In the genomic region with DNA sequence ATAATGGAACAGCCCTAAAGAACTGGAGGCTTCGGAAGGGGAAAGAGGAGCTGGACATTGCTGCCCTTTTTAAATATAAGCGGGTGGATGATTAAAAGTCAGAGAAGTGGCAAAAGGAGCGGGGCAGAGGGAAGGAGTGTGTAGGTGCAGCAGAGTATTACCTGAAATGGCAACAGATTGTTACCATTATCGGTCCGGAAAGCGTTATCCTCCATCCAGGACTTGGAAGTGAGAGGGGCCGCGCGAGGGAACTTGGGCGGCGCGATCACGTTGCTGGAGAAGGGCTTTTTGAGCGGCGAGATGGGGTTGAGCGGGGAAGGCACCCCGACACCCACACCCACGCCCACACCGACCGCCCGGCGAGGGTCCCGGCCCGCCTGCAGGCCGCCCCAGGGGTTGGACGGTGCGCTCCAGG, we compare ENCODE assay signal across 8 cellular contexts. TPM values are rescaled to one million over a fixed set of nuclear protein-coding genes. Genes with fewer than 3 reads are reported as not detected.
DNase-seq lines count a peak whose midpoint lies in the region; ATAC-seq and TF ChIP-seq lines count a peak whose summit lies in the region.

No MANE protein-coding gene starts in this region.

- no peaks in the 10 kb centered on the region for H3K9me3 ChIP-seq in thyroid gland

- H3K27ac ChIP-seq in thyroid gland = peak overlapping the region; percentile 81 to 95 (median 90)

- H3K36me3 ChIP-seq in thyroid gland = no peaks in the 10 kb centered on the region

- peaks cover 17% of the 10 kb centered on the region for H3K36me3 Mint-ChIP-seq in T-helper 2 cell treated with Interferon-gamma antibody and Interleukin-4, amounts not matched to agents 5 μg/mL and 100 μg/mL, for 36 hours (ENCODE audit: low read depth)
- H3K36me3 Mint-ChIP-seq in brain = peaks cover 38% of the 10 kb centered on the region

- intact Hi-C loops in lower leg skin (cut with DNase I; ENCODE audit: low total_unique reads) = no loop called here
- intact Hi-C loops in thyroid gland (cut with DNase I) = loop anchor here (5.0 kb wide), 1 partner anchor 53 kb away; a partner anchor contains a TSS

- peaks cover 12 to 23% of the 10 kb centered on the region in 2 donors for H3K4me1 ChIP-seq in thyroid gland

- ATAC-seq in GM21619 (IDR thresholded peaks at IDR 0.05; ENCODE audit: unreplicated experiment) = no peak

- H3K27me3 ChIP-seq in thyroid gland = no peaks in the 10 kb centered on the region

- H3K4me3 ChIP-seq in lower leg skin (ENCODE audit: low read depth, poor library complexity, severe bottlenecking) (peak overlapping the region; percentile 55), thyroid gland (replicated peaks in 1 of 3) (peak overlapping the region; percentile 31 to 68 (median 48))

- TF ChIP-seq CTCF in brain (conservative IDR thresholded peaks at IDR 0.05) (no peak), lower leg skin (IDR thresholded peaks at IDR 0.05) (no peak), thyroid gland (IDR thresholded peaks at IDR 0.05) (no peak)

- H3K27me3 Mint-ChIP-seq in T-helper 2 cell treated with Interferon-gamma antibody and Interleukin-4, amounts not matched to agents 5 μg/mL and 100 μg/mL, for 36 hours (ENCODE audit: low read depth) = peaks cover 48% of the 10 kb centered on the region
- H3K27me3 Mint-ChIP-seq in brain = peaks cover 20% of the 10 kb centered on the region

- no peaks in the 10 kb centered on the region for H3K9me3 Mint-ChIP-seq in T-helper 2 cell treated with Interferon-gamma antibody and Interleukin-4, amounts not matched to agents 5 μg/mL and 100 μg/mL, for 36 hours
- no peaks in the 10 kb centered on the region for H3K9me3 Mint-ChIP-seq in brain

- no peak overlapping the region for H3K27ac Mint-ChIP-seq in T-helper 2 cell treated with Interferon-gamma antibody and Interleukin-4, amounts not matched to agents 5 μg/mL and 100 μg/mL, for 36 hours
- peak overlapping the region; percentile 52 to 94 (median 77) for H3K27ac Mint-ChIP-seq in brain

- H3K4me3 Mint-ChIP-seq in T-helper 2 cell treated with Interferon-gamma antibody and Interleukin-4, amounts not matched to agents 5 μg/mL and 100 μg/mL, for 36 hours = peak overlapping the region; percentile 82
- peak overlapping the region; percentile 86 to 93 (median 92) for H3K4me3 Mint-ChIP-seq in brain

- DNase-seq in T-helper 2 cell treated with Interferon-gamma antibody and Interleukin-4, amounts not matched to agents 5 μg/mL and 100 μg/mL, for 36 hours (ENCODE audit: low spot score) = no peak
- no peak for DNase-seq in T-helper 2 cell
- DNase-seq in lower leg skin (ENCODE audit: low spot score in 2 of 2) = no peak
- peak in 1 of 2 donors; percentile 50 for DNase-seq in thyroid gland
- DNase-seq in NCI-H2196 (lab: John Stamatoyannopoulos, UW; ENCODE audit: unreplicated experiment) = no peak
- no peak for DNase-seq in NCI-H2081 treated with DMSO at 0.1 percent for 48 hours (lab: John Stamatoyannopoulos, UW)

- TF ChIP-seq POLR2A in lower leg skin (IDR thresholded peaks at IDR 0.05) (no peak), thyroid gland (IDR thresholded peaks at IDR 0.05) (no peak)

- peaks cover 15% of the 10 kb centered on the region for H3K4me1 Mint-ChIP-seq in T-helper 2 cell treated with Interferon-gamma antibody and Interleukin-4, amounts not matched to agents 5 μg/mL and 100 μg/mL, for 36 hours (ENCODE audit: low read depth)
- peaks cover 72% of the 10 kb centered on the region for H3K4me1 Mint-ChIP-seq in brain

- 18 to 24% methylated on average over 18 to 22 of the region's 27 CpGs for WGBS in lower leg skin, 2 donors
- WGBS in thyroid gland, 2 donors = 27 to 29% methylated on average over 22 to 27 of the region's 27 CpGs

RNA-seq across cellular contexts. Expression of a gene that starts 51.7 kb away (rescaled TPM):
- 3.9 TPM for polyA plus RNA-seq in brain (ENCODE audit: insufficient read depth, low read depth, low replicate concordance)
- total RNA-seq in lower leg skin = 10 to 100 TPM; 10.8 to 15.2 (median 13.6) TPM
- 10 to 100 TPM; 12.3 to 18.4 (median 12.7) TPM for total RNA-seq in thyroid gland

RNA-seq across cellular contexts. Expression of a gene that starts 51.8 kb away (rescaled TPM):
- 33.3 TPM for polyA plus RNA-seq in brain (ENCODE audit: insufficient read depth, low read depth, low replicate concordance)
- 10 to 100 TPM; 10.2 to 19.2 (median 14.1) TPM for total RNA-seq in lower leg skin
- total RNA-seq in thyroid gland = 10 to 100 TPM; 24.2 to 29.8 (median 27.7) TPM
